8 cellular contexts compared by ENCODE assay signal in genomic region chr14:72024043-72024407, GRCh38.
A peak's percentile ranks its signal among the peaks of the same experiment; 100 is the strongest.
DNase-seq lines count a peak whose midpoint lies in the region; ATAC-seq and TF ChIP-seq lines count a peak whose summit lies in the region.

No MANE protein-coding gene starts in this region.

- H2AFZ ChIP-seq in osteoblast (ENCODE audit: low read length): no peak overlapping the region

- no peak for TF ChIP-seq POLR2A in erythroblast (IDR thresholded peaks at IDR 0.05; ENCODE audit: low read length)

- no peaks in the 10 kb centered on the region for H4K20me1 ChIP-seq in osteoblast (ENCODE audit: insufficient read depth, low read length)

- H3K79me2 ChIP-seq in osteoblast (ENCODE audit: insufficient read depth, low read length): no peaks in the 10 kb centered on the region

- TF ChIP-seq CTCF in GM12864 (IDR thresholded peaks at IDR 0.05; ENCODE audit: low read depth, low read length, missing control alignments) (peak; percentile 81), WERI-Rb-1 (IDR thresholded peaks at IDR 0.05; ENCODE audit: low read depth, low read length) (peak; percentile 62), osteoblast (IDR thresholded peaks at IDR 0.05; ENCODE audit: extremely low read depth, low read depth, low read length) (peak; percentile 53)

- H3K4me1 ChIP-seq in osteoblast (ENCODE audit: insufficient read depth, low read length): no peaks in the 10 kb centered on the region

- no peak overlapping the region for H3K27ac ChIP-seq in WERI-Rb-1
- H3K27ac ChIP-seq in osteoblast (ENCODE audit: low read depth, low read length): no peak overlapping the region

- ATAC-seq in GM18861 (IDR thresholded peaks at IDR 0.05; ENCODE audit: unreplicated experiment): no peak
- ATAC-seq in HG03196 (IDR thresholded peaks at IDR 0.05; ENCODE audit: unreplicated experiment): no peak

- H3K27me3 ChIP-seq in WERI-Rb-1 (ENCODE audit: insufficient read depth, low read depth, severe bottlenecking) (no peaks in the 10 kb centered on the region), osteoblast (ENCODE audit: insufficient read depth, low read length) (no peaks in the 10 kb centered on the region)

- peak; percentile 58 for DNase-seq in GM12864 (ENCODE audit: low read depth)
- DNase-seq in M059J (ENCODE audit: low read depth): peak; percentile 15
- DNase-seq in WERI-Rb-1: peak; percentile 60
- peak; percentile 45 to 60 for DNase-seq in erythroblast (lab: John Stamatoyannopoulos, UW)
- DNase-seq in osteoblast (ENCODE audit: insufficient read length, low spot score, missing footprints): no peak
- DNase-seq in inferior parietal cortex (ENCODE audit: extremely low spot score): no peak

- H3K4me2 ChIP-seq in osteoblast (ENCODE audit: insufficient read depth, low read length): no peak overlapping the region

- H3K4me3 ChIP-seq in GM12864 (ENCODE audit: low read depth, low read length) (no peak overlapping the region), WERI-Rb-1 (ENCODE audit: low read depth, low read length) (no peak overlapping the region), osteoblast (ENCODE audit: insufficient read depth, low read length) (no peak overlapping the region)

- no peaks in the 10 kb centered on the region for H3K36me3 ChIP-seq in WERI-Rb-1
- H3K36me3 ChIP-seq in osteoblast (ENCODE audit: insufficient read depth, low read length): no peaks in the 10 kb centered on the region

- H3K9me3 ChIP-seq in WERI-Rb-1 (ENCODE audit: severe bottlenecking) (peaks cover 2% of the 10 kb centered on the region), osteoblast (ENCODE audit: low read depth, low read length) (no peaks in the 10 kb centered on the region)

Comparison
In these comparisons a context has a peak if more than half of its experiments do, and no peak if none do; other contexts are left out.
1. DNase-seq: peak in GM12864 (single experiment), M059J (single experiment), WERI-Rb-1 (single experiment) and erythroblast (2 of 2); none in osteoblast (single experiment) and inferior parietal cortex (single experiment).
2. Peak in every context shown above with its lines, with median percentiles within 50 percentile points of each other: CTCF ChIP-seq.